8 cellular contexts compared by ENCODE assay signal in the genomic region with DNA sequence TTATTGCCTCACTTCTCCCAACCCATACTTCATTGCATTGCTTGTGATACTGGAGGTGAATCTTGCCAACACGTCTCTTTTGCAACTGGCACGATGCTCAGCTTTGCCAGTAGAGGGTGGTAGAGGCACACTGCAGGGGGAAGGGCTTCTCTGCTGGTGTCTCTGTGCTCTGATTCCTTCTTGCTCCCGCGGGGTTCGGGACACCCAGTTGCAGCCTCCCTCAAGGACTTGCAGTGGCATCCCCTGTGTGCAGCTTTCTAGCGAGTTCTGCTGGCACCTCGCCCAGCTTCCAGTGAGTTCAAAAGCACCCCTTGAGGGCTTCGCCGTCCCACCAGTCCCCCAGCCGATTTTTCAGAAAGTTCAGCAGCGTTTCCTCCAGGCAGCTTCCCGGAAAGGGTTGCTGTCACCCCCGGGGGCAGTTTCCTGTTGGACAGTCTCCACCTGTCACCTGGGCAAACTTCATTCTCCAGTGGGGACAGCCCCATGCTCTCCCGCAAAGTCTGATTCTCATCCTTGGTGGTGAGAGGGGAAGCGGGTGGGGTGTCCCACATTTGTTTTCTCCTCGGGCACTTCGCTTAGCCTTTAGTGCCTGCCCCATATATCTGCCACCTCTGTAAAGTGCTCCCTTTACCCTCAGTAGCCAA. TPM values are rescaled to one million over a fixed set of nuclear protein-coding genes. Genes with fewer than 3 reads are reported as not detected.
DNase-seq lines count a peak whose midpoint lies in the region; TF ChIP-seq lines count a peak whose summit lies in the region.

No MANE protein-coding gene starts in this region.

- H3K9me2 ChIP-seq in GM23248 (ENCODE audit: insufficient read depth) = no peaks in the 10 kb centered on the region

- DNase-seq in Daoy (ENCODE audit: low read depth) (peak; percentile 75), GM23248 (peak; percentile 81), LoVo (ENCODE audit: low spot score) (peak; percentile 70), SIG-M5 treated with dmso at 0.1 percent for 504 hours (lab: John Stamatoyannopoulos, UW; ENCODE audit: unreplicated experiment) (peak; percentile 93), head of caudate nucleus (peak; percentile 40 to 82 (median 70)), prostate gland (ENCODE audit: low spot score) (peak; percentile 23), vagina (ENCODE audit: extremely low spot score in 2 of 2) (no peak)
- DNase-seq in activated naive CD4-positive, alpha-beta T cell (lab: John Stamatoyannopoulos, UW) = peak; percentile 11 to 46 (median 36)

- H3K27ac ChIP-seq in GM23248 (no peak overlapping the region), prostate gland (no peak overlapping the region), vagina (no peak overlapping the region)

- in situ Hi-C loops in GM23248 (cut with MboI) = loop anchor here (10.0 kb wide), 1 partner anchor 402 kb away; no protein-coding TSS in a partner anchor

- peak overlapping the region; percentile 86 for H2AFZ ChIP-seq in GM23248

- H3K79me2 ChIP-seq in GM23248 (ENCODE audit: insufficient read depth) = no peaks in the 10 kb centered on the region

- 5 to 12% methylated on average over 17 of the region's 17 CpGs for WGBS in GM23248 (ENCODE audit: low coverage in 1 of 2, low lambda C conversion rate in 2 of 2, missing lambda C conversion rate in 2 of 2), 2 experiments
- 10% methylated on average over 17 of the region's 17 CpGs for WGBS in prostate gland

- no peaks in the 10 kb centered on the region for H3K36me3 ChIP-seq in GM23248 (ENCODE audit: low read depth)
- no peaks in the 10 kb centered on the region for H3K36me3 ChIP-seq in prostate gland
- H3K36me3 ChIP-seq in vagina = no peaks in the 10 kb centered on the region

- peaks cover 21% of the 10 kb centered on the region for H3K27me3 ChIP-seq in GM23248 (replicated peaks; ENCODE audit: insufficient read depth)
- H3K27me3 ChIP-seq in prostate gland (replicated peaks; ENCODE audit: insufficient read depth) = no peaks in the 10 kb centered on the region
- H3K27me3 ChIP-seq in vagina = no peaks in the 10 kb centered on the region

- H3K9me3 ChIP-seq in GM23248 (ENCODE audit: low read depth) (no peaks in the 10 kb centered on the region), prostate gland (no peaks in the 10 kb centered on the region), vagina (no peaks in the 10 kb centered on the region)

- peak overlapping the region; percentile 89 for H3K4me2 ChIP-seq in GM23248 (ENCODE audit: unreplicated experiment)

- H4K20me1 ChIP-seq in GM23248 (ENCODE audit: insufficient read depth) = no peaks in the 10 kb centered on the region

- TF ChIP-seq CTCF in prostate gland (IDR thresholded peaks at IDR 0.05) (peak in 3 of 4 experiments; percentile 56 to 72 (median 56)), vagina (IDR thresholded peaks at IDR 0.05) (peak in 2 of 3 experiments; percentile 37 to 40)

- H3K4me1 ChIP-seq in GM23248 (ENCODE audit: insufficient read depth) = no peaks in the 10 kb centered on the region
- H3K4me1 ChIP-seq in prostate gland (replicated peaks) = no peaks in the 10 kb centered on the region
- H3K4me1 ChIP-seq in vagina = no peaks in the 10 kb centered on the region

- TF ChIP-seq POLR2A in prostate gland (IDR thresholded peaks at IDR 0.05) (no peak), vagina (IDR thresholded peaks at IDR 0.05) (no peak)

- intact Hi-C loops in head of caudate nucleus (cut with DNase I) = loop anchor here (5.0 kb wide), 1 partner anchor 429 kb away; no protein-coding TSS in a partner anchor
- intact Hi-C loops in prostate gland (cut with DNase I) = loop anchor here (5.0 kb wide), 1 partner anchor 389 kb away; no protein-coding TSS in a partner anchor
- intact Hi-C loops in vagina (cut with DNase I) = loop anchor here (10.0 kb wide), 1 partner anchor 412 kb away; no protein-coding TSS in a partner anchor

- H3F3A ChIP-seq in GM23248 (ENCODE audit: insufficient read depth) = no peaks in the 10 kb centered on the region

- H3K4me3 ChIP-seq in GM23248 = peak overlapping the region; percentile 72
- H3K4me3 ChIP-seq in prostate gland = no peak overlapping the region
- H3K4me3 ChIP-seq in vagina = peak overlapping the region in 1 of 2 donors; percentile 5

- peak overlapping the region; percentile 46; the same call in 1 of the 2 replicates for H3K9ac ChIP-seq in GM23248

RNA-seq across cellular contexts. Expression of a gene that starts 35.4 kb away (rescaled TPM):
- 1.8 and 3.2 TPM in 2 replicates for total RNA-seq in Daoy (2014; rRNA removed; shearing (Covaris generic))
- total RNA-seq in GM23248 (2014; rRNA removed; shearing (Covaris generic)) = 7.0 and 9.1 TPM in 2 replicates
- 4.1 and 5.3 TPM in 2 replicates for polyA plus RNA-seq in GM23248 (2016; fragmentation: Nextera tagmentation; extraction: Ambion mirVana)
- total RNA-seq in prostate gland = under 1 TPM in 1 of 2 donors, not detected in 1; 0.09 TPM
- not detected for total RNA-seq in vagina

RNA-seq across cellular contexts. Expression of a gene that starts 59.2 kb away (rescaled TPM):
- total RNA-seq in Daoy (2014; rRNA removed; shearing (Covaris generic)) = not detected in 2 replicates
- not detected in 2 replicates for total RNA-seq in GM23248 (2014; rRNA removed; shearing (Covaris generic))
- not detected in 2 replicates for polyA plus RNA-seq in GM23248 (2016; fragmentation: Nextera tagmentation; extraction: Ambion mirVana)
- total RNA-seq in prostate gland (under 1 TPM in 1 of 2 donors, not detected in 1; 0.57 TPM), vagina (5.6 TPM)

Comparison
In these comparisons a context has a peak if more than half of its experiments do, and no peak if none do; other contexts are left out.
1. DNase-seq: peak in Daoy (single experiment), GM23248 (single experiment), LoVo (single experiment), SIG-M5 treated with dmso at 0.1 percent for 504 hours (single experiment), activated naive CD4-positive, alpha-beta T cell (4 of 4), head of caudate nucleus (42 of 42) and prostate gland (single experiment); none in vagina (0 of 2).